8 cellular contexts compared by ENCODE assay signal in genomic region chr2:38528008-38528442, GRCh38.
DNase-seq lines count a peak whose midpoint lies in the region; ATAC-seq lines count a peak whose summit lies in the region.

No MANE protein-coding gene starts in this region.

- peaks cover 22 to 33% of the 10 kb centered on the region in 2 donors for H3K27me3 Mint-ChIP-seq in T-cell
- peaks cover 39% of the 10 kb centered on the region for H3K27me3 Mint-ChIP-seq in central memory CD8-positive, alpha-beta T cell

- DNase-seq in CD1c-positive myeloid dendritic cell (ENCODE audit: extremely low spot score) (peak; percentile 24), HuH-7 (ENCODE audit: low spot score) (peak; percentile 54), T-cell (peak in 2 of 34 experiments; percentile 3 to 22), left lobe of liver (ENCODE audit: low spot score) (no peak), GM19238 (ENCODE audit: insufficient read length, low spot score) (no peak), pons (ENCODE audit: low spot score) (no peak)
- DNase-seq in central memory CD8-positive, alpha-beta T cell (ENCODE audit: low spot score in 2 of 2) = no peak
- DNase-seq in stimulated activated CD4-positive, alpha-beta T cell treated with anti-CD3 and anti-CD28 coated beads, Interleukin-2, amount 100 ng/mL, for 48 hours = peak; percentile 53 to 54

- no peaks in the 10 kb centered on the region for H3K36me3 Mint-ChIP-seq in T-cell
- no peaks in the 10 kb centered on the region for H3K36me3 Mint-ChIP-seq in central memory CD8-positive, alpha-beta T cell (ENCODE audit: insufficient read depth)

- POLR2A ChIA-PET in T-cell (lab: Charles Lee) = interaction anchor here (0.6 to 0.7 kb wide), 2 partner anchors 45 to 1825 kb away, joined by 3 to 5 read pairs; no protein-coding TSS in a partner anchor

- H3K9me3 Mint-ChIP-seq in T-cell = no peaks in the 10 kb centered on the region
- H3K9me3 Mint-ChIP-seq in central memory CD8-positive, alpha-beta T cell = no peaks in the 10 kb centered on the region

- CTCF ChIA-PET in T-cell (lab: Charles Lee) = no interaction called here

- ATAC-seq in T-cell (replicated peaks in 1 of 4) (peak in 1 of 4 experiments; percentile 35), left lobe of liver (peak; percentile 71)
- peak; percentile 36 for ATAC-seq in central memory CD8-positive, alpha-beta T cell (replicated peaks; ENCODE audit: extremely low read depth, poor library complexity, severe bottlenecking)

- H3K4me3 Mint-ChIP-seq in T-cell = peak overlapping the region; percentile 26 to 35 (median 29)
- H3K4me3 Mint-ChIP-seq in central memory CD8-positive, alpha-beta T cell = peak overlapping the region; percentile 45

- no peak overlapping the region for H3K27ac Mint-ChIP-seq in T-cell
- no peak overlapping the region for H3K27ac Mint-ChIP-seq in central memory CD8-positive, alpha-beta T cell (ENCODE audit: low read depth)

- H3K4me1 Mint-ChIP-seq in T-cell = peaks cover 3 to 11% (median 7%) of the 10 kb centered on the region in 3 donors
- H3K4me1 Mint-ChIP-seq in central memory CD8-positive, alpha-beta T cell = peaks cover 10% of the 10 kb centered on the region

Comparison
In these comparisons a context has a peak if more than half of its experiments do, and no peak if none do; other contexts are left out.
1. DNase-seq: peak in CD1c-positive myeloid dendritic cell (single experiment), HuH-7 (single experiment) and stimulated activated CD4-positive, alpha-beta T cell treated with anti-CD3 and anti-CD28 coated beads, Interleukin-2, amount 100 ng/mL, for 48 hours (2 of 2); none in central memory CD8-positive, alpha-beta T cell (0 of 2), left lobe of liver (single experiment), GM19238 (single experiment) and pons (single experiment).